2 cellular contexts compared by ENCODE assay signal in the genomic region with DNA sequence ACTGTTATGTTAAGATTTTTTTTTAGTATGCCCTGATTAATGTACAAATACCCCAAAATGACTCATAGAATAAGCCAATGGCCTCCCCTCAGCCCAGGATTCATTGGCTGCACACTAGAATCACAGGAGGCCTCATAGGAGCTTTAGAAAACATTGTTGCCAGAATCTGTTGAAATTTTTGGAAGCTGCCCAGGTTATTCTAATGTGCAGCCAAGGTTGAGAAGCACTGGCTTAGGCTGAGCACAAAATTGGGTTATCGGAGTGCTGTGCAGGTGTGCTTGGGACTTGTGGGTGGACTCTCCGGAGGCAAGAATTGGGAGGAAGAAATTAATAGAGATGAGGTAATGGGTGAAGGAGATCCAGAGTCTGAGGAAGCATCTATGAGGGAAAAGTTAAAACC.
TF ChIP-seq lines count a peak whose summit lies in the region.

No MANE protein-coding gene starts in this region.

TF ChIP-seq in HepG2, 621 proteins besides CTCF, POLR2A, EP300 and RAD21 (continued from another document):
- TF ChIP-seq ZNF569 (CRISPR knock-in tag; IDR thresholded peaks at IDR 0.05; ENCODE audit: borderline replicate concordance): no peak
- TF ChIP-seq KDM1A (CRISPR knock-in tag; IDR thresholded peaks at IDR 0.05): no peak
- TF ChIP-seq FOSL1 (CRISPR knock-in tag; IDR thresholded peaks at IDR 0.05; ENCODE audit: borderline replicate concordance): no peak
- TF ChIP-seq, protein P1, sequence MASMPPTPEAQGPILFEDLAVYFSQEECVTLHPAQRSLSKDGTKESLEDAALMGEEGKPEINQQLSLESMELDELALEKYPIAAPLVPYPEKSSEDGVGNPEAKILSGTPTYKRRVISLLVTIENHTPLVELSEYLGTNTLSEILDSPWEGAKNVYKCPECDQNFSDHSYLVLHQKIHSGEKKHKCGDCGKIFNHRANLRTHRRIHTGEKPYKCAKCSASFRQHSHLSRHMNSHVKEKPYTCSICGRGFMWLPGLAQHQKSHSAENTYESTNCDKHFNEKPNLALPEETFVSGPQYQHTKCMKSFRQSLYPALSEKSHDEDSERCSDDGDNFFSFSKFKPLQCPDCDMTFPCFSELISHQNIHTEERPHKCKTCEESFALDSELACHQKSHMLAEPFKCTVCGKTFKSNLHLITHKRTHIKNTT (CRISPR knock-in tag; IDR thresholded peaks at IDR 0.05): no peak
- no peak for TF ChIP-seq ZNF556 (CRISPR knock-in tag; IDR thresholded peaks at IDR 0.05; ENCODE audit: borderline replicate concordance)
- TF ChIP-seq MZF1 (CRISPR knock-in tag; IDR thresholded peaks at IDR 0.05; ENCODE audit: borderline replicate concordance): no peak
- TF ChIP-seq ZNF550 (CRISPR knock-in tag; IDR thresholded peaks at IDR 0.05; ENCODE audit: borderline replicate concordance): no peak
- no peak for TF ChIP-seq ZNF710 (CRISPR knock-in tag; IDR thresholded peaks at IDR 0.05; ENCODE audit: borderline replicate concordance)
- no peak for TF ChIP-seq TAF1 (CRISPR knock-in tag; IDR thresholded peaks at IDR 0.05)
- TF ChIP-seq CSRNP2 (CRISPR knock-in tag; conservative IDR thresholded peaks at IDR 0.05; ENCODE audit: low read depth): no peak
- TF ChIP-seq CENPBD1 (CRISPR knock-in tag; IDR thresholded peaks at IDR 0.05; ENCODE audit: borderline replicate concordance, low read depth): no peak

TF ChIP-seq in HEK293T, 16 proteins besides CTCF, POLR2A, EP300 and RAD21 (continued from another document):
- TF ChIP-seq, protein P2, sequence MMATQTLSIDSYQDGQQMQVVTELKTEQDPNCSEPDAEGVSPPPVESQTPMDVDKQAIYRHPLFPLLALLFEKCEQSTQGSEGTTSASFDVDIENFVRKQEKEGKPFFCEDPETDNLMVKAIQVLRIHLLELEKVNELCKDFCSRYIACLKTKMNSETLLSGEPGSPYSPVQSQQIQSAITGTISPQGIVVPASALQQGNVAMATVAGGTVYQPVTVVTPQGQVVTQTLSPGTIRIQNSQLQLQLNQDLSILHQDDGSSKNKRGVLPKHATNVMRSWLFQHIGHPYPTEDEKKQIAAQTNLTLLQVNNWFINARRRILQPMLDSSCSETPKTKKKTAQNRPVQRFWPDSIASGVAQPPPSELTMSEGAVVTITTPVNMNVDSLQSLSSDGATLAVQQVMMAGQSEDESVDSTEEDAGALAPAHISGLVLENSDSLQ (IDR thresholded peaks at IDR 0.05): no peak
- no peak for TF ChIP-seq HDGF (IDR thresholded peaks at IDR 0.05; ENCODE audit: borderline replicate concordance)
- no peak for TF ChIP-seq L3MBTL2 (conservative IDR thresholded peaks at IDR 0.05)
- no peak for TF ChIP-seq LEF1 (IDR thresholded peaks at IDR 0.05; ENCODE audit: borderline replicate concordance)
- no peak for TF ChIP-seq ZNF384 (IDR thresholded peaks at IDR 0.05)
- no peak for TF ChIP-seq SP1 (IDR thresholded peaks at IDR 0.05)
